8 cellular contexts compared by ENCODE assay signal in genomic region chr3:52057806-52058099, GRCh38. TPM values are rescaled to one million over a fixed set of nuclear protein-coding genes. Genes with fewer than 3 reads are reported as not detected.
DNase-seq lines count a peak whose midpoint lies in the region; ATAC-seq and TF ChIP-seq lines count a peak whose summit lies in the region.

No MANE protein-coding gene starts in this region.

- H3K27me3 ChIP-seq in HUES6 (ENCODE audit: control insufficient read depth, insufficient read depth, low read length) (peaks cover 15% of the 10 kb centered on the region), muscle layer of colon (ENCODE audit: control insufficient read depth in 1 of 2, insufficient read depth in 2 of 2, low read length in 2 of 2) (no peaks in the 10 kb centered on the region)

- H3K4me1 ChIP-seq in HUES6 (ENCODE audit: control insufficient read depth, insufficient read depth, low read length) (peaks cover 16% of the 10 kb centered on the region), muscle layer of colon (ENCODE audit: insufficient read depth, low read length) (peaks cover 26% of the 10 kb centered on the region)

- TF ChIP-seq CTCF in 22Rv1 (IDR thresholded peaks at IDR 0.05), result no peak

- H3K27me3 Mint-ChIP-seq in central memory CD8-positive, alpha-beta T cell, result no peaks in the 10 kb centered on the region

- peak overlapping the region; percentile 86 for H3K27ac ChIP-seq in 22Rv1
- H3K27ac ChIP-seq in HUES6 (ENCODE audit: low read depth, low read length), result no peak overlapping the region
- H3K27ac ChIP-seq in muscle layer of colon (ENCODE audit: low read depth, low read length), result peak overlapping the region; percentile 54

- H3K9me3 Mint-ChIP-seq in central memory CD8-positive, alpha-beta T cell, result no peaks in the 10 kb centered on the region

- peaks cover 13% of the 10 kb centered on the region for H3K36me3 Mint-ChIP-seq in central memory CD8-positive, alpha-beta T cell (ENCODE audit: insufficient read depth)

- H3K4me3 ChIP-seq in HUES6 (ENCODE audit: low read depth, low read length) (peak overlapping the region; percentile 43), muscle layer of colon (ENCODE audit: low read depth in 1 of 2, low read length in 2 of 2) (peak overlapping the region; percentile 62 to 96)

- no peak overlapping the region for H3K27ac Mint-ChIP-seq in central memory CD8-positive, alpha-beta T cell (ENCODE audit: low read depth)

- H3K9me3 ChIP-seq in HUES6 (ENCODE audit: control insufficient read depth, insufficient read depth, low read depth, low read length) (no peaks in the 10 kb centered on the region), muscle layer of colon (ENCODE audit: low read length) (no peaks in the 10 kb centered on the region)

- H3K36me3 ChIP-seq in HUES6 (ENCODE audit: control insufficient read depth, insufficient read depth, low read length) (peaks cover 6% of the 10 kb centered on the region), muscle layer of colon (ENCODE audit: insufficient read depth, low read length) (peaks cover 7% of the 10 kb centered on the region)

- peaks cover 27% of the 10 kb centered on the region for H3K4me1 Mint-ChIP-seq in central memory CD8-positive, alpha-beta T cell

- H3K9ac ChIP-seq in HUES6 (ENCODE audit: low read length) (peak overlapping the region; percentile 24), muscle layer of colon (ENCODE audit: low read length) (no peak overlapping the region)

- H3K4me3 Mint-ChIP-seq in central memory CD8-positive, alpha-beta T cell, result peak overlapping the region; percentile 92

- no peak for ATAC-seq in central memory CD8-positive, alpha-beta T cell (replicated peaks; ENCODE audit: extremely low read depth, poor library complexity, severe bottlenecking)
- no peak for ATAC-seq in HG02588 (IDR thresholded peaks at IDR 0.05; ENCODE audit: unreplicated experiment)

- DNase-seq in central memory CD8-positive, alpha-beta T cell (ENCODE audit: low spot score in 2 of 2), result no peak
- DNase-seq in stimulated activated CD4-positive, alpha-beta T cell treated with anti-CD3 and anti-CD28 coated beads, Interleukin-15, amount 100 ng/mL, for 24 hours, result no peak
- DNase-seq in dermis blood vessel endothelial cell (no peak), NCI-H446 (lab: John Stamatoyannopoulos, UW) (no peak)

RNA-seq across cellular contexts. Expression of gene DUSP7, which starts 1.4 kb away (rescaled TPM):
- 8.0 and 10.8 TPM in 2 replicates for total RNA-seq in dermis blood vessel endothelial cell
